ENCODE assay signal across 11 cellular contexts in the genomic region with DNA sequence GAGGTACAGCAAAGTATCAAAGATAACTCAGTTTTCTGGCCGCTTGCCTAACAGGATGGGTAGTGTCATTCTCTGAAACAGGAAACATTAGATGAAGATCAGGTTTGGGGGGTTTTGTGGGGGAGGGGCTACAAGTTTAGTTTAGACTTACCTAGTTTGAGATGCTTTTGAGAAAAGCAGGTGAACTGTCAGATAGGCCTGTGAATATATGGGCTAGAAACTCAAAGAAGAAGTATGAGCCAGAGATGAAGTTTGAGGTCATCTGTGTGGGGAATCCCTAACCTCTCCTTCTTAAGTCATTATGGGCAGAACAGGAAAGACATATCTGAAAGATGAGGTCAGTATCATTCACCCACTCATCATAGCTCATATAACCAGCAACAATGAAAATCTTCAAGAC.
DNase-seq lines count a peak whose midpoint lies in the region; ATAC-seq and TF ChIP-seq lines count a peak whose summit lies in the region.
"Had no signal": no experiment of that assay in that cellular context is flagged by ENCODE, and none has a peak within 500 bp of the region (broad histone marks: within the 10 kb centered on the region; RNA-seq: fewer than 3 reads in every experiment).

No MANE protein-coding gene starts in this region.

- TF ChIP-seq CTCF in MM.1S (IDR thresholded peaks at IDR 0.05; ENCODE audit: low read length) (no peak), WERI-Rb-1 (IDR thresholded peaks at IDR 0.05; ENCODE audit: low read depth, low read length) (no peak)

- peak; percentile 27 for DNase-seq in activated CD8-positive, alpha-beta memory T cell treated with anti-CD3 and anti-CD28 coated beads, Interleukin-2, amount 50 U/mL, for 4 hours
- no peak for DNase-seq in activated CD8-positive, alpha-beta memory T cell treated with anti-CD3 and anti-CD28 coated beads for 24 hours
- peak; percentile 56 for DNase-seq in MM.1S
- DNase-seq in dedifferentiated amniotic fluid mesenchymal stem cell (ENCODE audit: extremely low spot score): peak; percentile 54
- no peak for DNase-seq in stimulated activated effector memory CD8-positive, alpha-beta T cell treated with anti-CD3 and anti-CD28 coated beads, Interleukin-12 subunit alpha, Interleukin-12 subunit beta, amount 100 ng/mL, for 72 hours (ENCODE audit: low spot score in 2 of 2)
- DNase-seq in WERI-Rb-1: no peak
- no peak for DNase-seq in central memory CD4-positive, alpha-beta T cell
- DNase-seq: BE2C, esophagus squamous epithelium, natural killer cell had no signal

- no peaks in the 10 kb centered on the region for H3K36me3 ChIP-seq in MM.1S (replicated peaks; ENCODE audit: insufficient read depth, low read length)
- no peaks in the 10 kb centered on the region for H3K36me3 ChIP-seq in WERI-Rb-1
- H3K36me3 ChIP-seq: BE2C, esophagus squamous epithelium had no signal

- no peak overlapping the region for H3K9ac ChIP-seq in MM.1S (ENCODE audit: low read length)

- H3F3A ChIP-seq in MM.1S (ENCODE audit: insufficient read depth, low read length): peaks cover 7% of the 10 kb centered on the region

- ATAC-seq in stimulated activated effector memory CD8-positive, alpha-beta T cell treated with anti-CD3 and anti-CD28 coated beads, Interleukin-12 subunit alpha, Interleukin-12 subunit beta, amount 100 ng/mL, for 72 hours: peak; percentile 88
- no peak for ATAC-seq in GM21737 (IDR thresholded peaks at IDR 0.05; ENCODE audit: unreplicated experiment)

- H3K4me3 ChIP-seq in MM.1S (ENCODE audit: low read length): no peak overlapping the region
- H3K4me3 ChIP-seq in WERI-Rb-1 (ENCODE audit: low read depth, low read length): no peak overlapping the region
- H3K4me3 ChIP-seq: esophagus squamous epithelium had no signal

- H3K4me2 ChIP-seq in MM.1S (ENCODE audit: low read depth, low read length): no peak overlapping the region

- H3K27ac Mint-ChIP-seq in stimulated activated effector memory CD8-positive, alpha-beta T cell treated with anti-CD3 and anti-CD28 coated beads, Interleukin-12 subunit alpha, Interleukin-12 subunit beta, amount 100 ng/mL, for 72 hours: no peak overlapping the region
- H3K27ac Mint-ChIP-seq: natural killer cell had no signal

- H3K79me2 ChIP-seq in MM.1S (ENCODE audit: low read length): no peaks in the 10 kb centered on the region

- H3K27ac ChIP-seq in MM.1S (ENCODE audit: low read length): no peak overlapping the region
- H3K27ac ChIP-seq in WERI-Rb-1: no peak overlapping the region
- H3K27ac ChIP-seq: esophagus squamous epithelium had no signal

- H3K27me3 ChIP-seq in MM.1S (replicated peaks; ENCODE audit: insufficient read depth, low read length) (no peaks in the 10 kb centered on the region), WERI-Rb-1 (ENCODE audit: insufficient read depth, low read depth, severe bottlenecking) (no peaks in the 10 kb centered on the region)
- H3K27me3 ChIP-seq: esophagus squamous epithelium had no signal

- H3K36me3 Mint-ChIP-seq in stimulated activated effector memory CD8-positive, alpha-beta T cell treated with anti-CD3 and anti-CD28 coated beads, Interleukin-12 subunit alpha, Interleukin-12 subunit beta, amount 100 ng/mL, for 72 hours: no peaks in the 10 kb centered on the region
- H3K36me3 Mint-ChIP-seq: natural killer cell had no signal

- H3K4me3 Mint-ChIP-seq in stimulated activated effector memory CD8-positive, alpha-beta T cell treated with anti-CD3 and anti-CD28 coated beads, Interleukin-12 subunit alpha, Interleukin-12 subunit beta, amount 100 ng/mL, for 72 hours: no peak overlapping the region
- H3K4me3 Mint-ChIP-seq: natural killer cell had no signal

- peaks cover 27% of the 10 kb centered on the region for H3K4me1 Mint-ChIP-seq in stimulated activated effector memory CD8-positive, alpha-beta T cell treated with anti-CD3 and anti-CD28 coated beads, Interleukin-12 subunit alpha, Interleukin-12 subunit beta, amount 100 ng/mL, for 72 hours
- H3K4me1 Mint-ChIP-seq: natural killer cell had no signal

- H3K9me3 ChIP-seq in MM.1S (replicated peaks; ENCODE audit: insufficient read depth, low read length) (no peaks in the 10 kb centered on the region), WERI-Rb-1 (ENCODE audit: severe bottlenecking) (no peaks in the 10 kb centered on the region)
- H3K9me3 ChIP-seq: BE2C, esophagus squamous epithelium had no signal

- H4K20me1 ChIP-seq in MM.1S (ENCODE audit: insufficient read depth, low read length): no peaks in the 10 kb centered on the region

- no peak overlapping the region for H2AFZ ChIP-seq in MM.1S (ENCODE audit: low read length)

- H3K9me2 ChIP-seq in MM.1S (replicated peaks; ENCODE audit: insufficient read depth, low read length): no peaks in the 10 kb centered on the region

- no peaks in the 10 kb centered on the region for H3K9me3 Mint-ChIP-seq in stimulated activated effector memory CD8-positive, alpha-beta T cell treated with anti-CD3 and anti-CD28 coated beads, Interleukin-12 subunit alpha, Interleukin-12 subunit beta, amount 100 ng/mL, for 72 hours
- H3K9me3 Mint-ChIP-seq: natural killer cell had no signal

- peaks cover 24% of the 10 kb centered on the region for H3K4me1 ChIP-seq in MM.1S (ENCODE audit: low read length)
- H3K4me1 ChIP-seq: BE2C had no signal

Comparison
In these comparisons a context has a peak if more than half of its experiments do, and no peak if none do; other contexts are left out.
1. DNase-seq: peak in activated CD8-positive, alpha-beta memory T cell treated with anti-CD3 and anti-CD28 coated beads, Interleukin-2, amount 50 U/mL, for 4 hours (single experiment), MM.1S (single experiment) and dedifferentiated amniotic fluid mesenchymal stem cell (single experiment); none in activated CD8-positive, alpha-beta memory T cell treated with anti-CD3 and anti-CD28 coated beads for 24 hours (single experiment), stimulated activated effector memory CD8-positive, alpha-beta T cell treated with anti-CD3 and anti-CD28 coated beads, Interleukin-12 subunit alpha, Interleukin-12 subunit beta, amount 100 ng/mL, for 72 hours (0 of 2), WERI-Rb-1 (single experiment) and central memory CD4-positive, alpha-beta T cell (single experiment).